ENCODE assay signal across 18 cellular contexts in the genomic region with DNA sequence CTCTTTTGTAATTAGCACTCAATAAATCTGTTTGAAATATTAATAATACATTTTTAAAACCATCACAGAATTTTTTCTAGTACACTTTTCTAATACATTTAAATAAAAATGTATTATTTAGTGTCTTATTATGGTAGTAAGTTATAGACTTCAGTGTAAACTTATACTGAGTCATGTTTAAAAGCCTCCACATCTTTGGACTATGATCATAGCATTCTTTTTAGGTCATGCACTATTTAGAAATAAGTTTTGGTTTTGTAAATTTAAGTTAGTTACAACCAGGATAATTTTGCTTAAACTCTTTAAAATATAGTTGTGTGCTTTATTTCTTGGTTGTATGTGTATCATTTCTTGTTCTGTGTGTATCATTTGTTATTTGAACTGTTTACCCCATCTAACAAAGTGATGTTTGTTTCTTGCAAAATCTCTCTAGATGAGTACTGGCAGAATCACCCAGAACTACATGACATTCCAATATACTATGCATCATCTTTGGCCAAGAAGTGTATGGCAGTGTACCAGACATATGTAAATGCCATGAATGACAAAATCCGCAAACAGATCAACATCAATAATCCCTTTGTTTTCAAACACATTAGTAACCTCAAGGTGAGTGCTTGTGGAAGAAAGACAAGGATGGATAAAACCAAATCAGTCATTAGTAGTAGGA. TPM values are rescaled to one million over a fixed set of nuclear protein-coding genes. Genes with fewer than 3 reads are reported as not detected.
A peak's percentile ranks its signal among the peaks of the same experiment; 100 is the strongest.
DNase-seq lines count a peak whose midpoint lies in the region; ATAC-seq and TF ChIP-seq lines count a peak whose summit lies in the region.
"Had no signal": no experiment of that assay in that cellular context is flagged by ENCODE, and none has a peak within 500 bp of the region (broad histone marks: within the 10 kb centered on the region; RNA-seq: fewer than 3 reads in every experiment).

No MANE protein-coding gene starts in this region.

- peaks cover 44% of the 10 kb centered on the region for H3K36me3 Mint-ChIP-seq in HFFc6 (ENCODE audit: low read depth)

- no peak overlapping the region for H3K18ac ChIP-seq in mesendoderm (ENCODE audit: low read length)

- H3K79me1 ChIP-seq in mesendoderm (ENCODE audit: low read length) = no peaks in the 10 kb centered on the region

- H3K27me3 ChIP-seq in foreskin keratinocyte (no peaks in the 10 kb centered on the region), tibial nerve (no peaks in the 10 kb centered on the region), mesendoderm (ENCODE audit: insufficient read depth, low read length, poor library complexity) (no peaks in the 10 kb centered on the region)
- H3K27me3 ChIP-seq: adrenal gland, upper lobe of left lung had no signal

- H2BK5ac ChIP-seq in mesendoderm (ENCODE audit: low read length) = no peak overlapping the region

- H2BK15ac ChIP-seq in mesendoderm (replicated peaks; ENCODE audit: low read depth) = no peak overlapping the region

- H3K27ac ChIP-seq in caudate nucleus (ENCODE audit: low read depth, low read length) (peak overlapping the region; percentile 64), foreskin keratinocyte (no peak overlapping the region), tibial nerve (peak overlapping the region in 2 of 4 donors; percentile 44 to 61), mesendoderm (ENCODE audit: low read depth, low read length) (no peak overlapping the region)
- H3K27ac ChIP-seq: adrenal gland, coronary artery, KMS-11, upper lobe of left lung had no signal

- no peaks in the 10 kb centered on the region for H3K79me2 ChIP-seq in mesendoderm (ENCODE audit: control insufficient read depth, insufficient read depth, low read length)

- H3K56ac ChIP-seq in mesendoderm (ENCODE audit: low read length) = no peak overlapping the region

- H3K4me1 Mint-ChIP-seq in HFFc6 (ENCODE audit: low read depth) = peaks cover 22% of the 10 kb centered on the region
- H3K4me1 Mint-ChIP-seq: GM23338; naive B cell; stimulated activated memory B cell treated with anti-CD40 and anti-IgM and Interleukin-4, amounts not matched to agents 10 μg/mL and 1 μg/mL and 100 μg/mL, for 72 hours had no signal

- no peaks in the 10 kb centered on the region for H3K9me3 ChIP-seq in tibial nerve
- H3K9me3 ChIP-seq: adrenal gland, upper lobe of left lung had no signal

- DNase-seq in HFFc6 (peak; percentile 51), caudate nucleus (lab: John Stamatoyannopoulos, UW) (no peak), foreskin keratinocyte (peak; percentile 44 to 52), tibial nerve (ENCODE audit: low spot score in 2 of 2) (no peak), NCI-H1694 treated with DMSO at 0.1 percent for 48 hours (lab: John Stamatoyannopoulos, UW) (no peak), mesendoderm (no peak), NCI-H1436 (lab: John Stamatoyannopoulos, UW) (no peak)
- DNase-seq: adrenal gland; naive B cell; NCI-H1417; NCI-H345; NK-92 treated with Interleukin-12 subunit alpha and Interleukin-12 subunit beta, amount 100 ng/mL, for 24 hours; T-cell; upper lobe of left lung had no signal

- WGBS in tibial nerve, 2 donors = 53 to 57% methylated on average over 1 of the region's 1 CpG
- WGBS in mesendoderm (ENCODE audit: extremely low coverage, insufficient coverage, low lambda C conversion rate) = no CpG with 5 or more reads among the region's 1 CpG

- H3K4me3 Mint-ChIP-seq in HFFc6 = no peak overlapping the region
- H3K4me3 Mint-ChIP-seq: GM23338; naive B cell; stimulated activated memory B cell treated with anti-CD40 and anti-IgM and Interleukin-4, amounts not matched to agents 10 μg/mL and 1 μg/mL and 100 μg/mL, for 72 hours; T-cell had no signal

- no peaks in the 10 kb centered on the region for H3K9me3 Mint-ChIP-seq in HFFc6
- H3K9me3 Mint-ChIP-seq: GM23338; naive B cell; stimulated activated memory B cell treated with anti-CD40 and anti-IgM and Interleukin-4, amounts not matched to agents 10 μg/mL and 1 μg/mL and 100 μg/mL, for 72 hours; T-cell had no signal

- no peaks in the 10 kb centered on the region for H3K27me3 Mint-ChIP-seq in HFFc6 (ENCODE audit: insufficient read depth)
- H3K27me3 Mint-ChIP-seq: naive B cell; stimulated activated memory B cell treated with anti-CD40 and anti-IgM and Interleukin-4, amounts not matched to agents 10 μg/mL and 1 μg/mL and 100 μg/mL, for 72 hours; T-cell had no signal

- TF ChIP-seq EP300 in tibial nerve (IDR thresholded peaks at IDR 0.05) = peak; percentile 19 to 22

- TF ChIP-seq CTCF in HFFc6 (IDR thresholded peaks at IDR 0.05) = no peak
- no peak for TF ChIP-seq CTCF in foreskin keratinocyte (conservative IDR thresholded peaks at IDR 0.05)
- TF ChIP-seq CTCF in tibial nerve (IDR thresholded peaks at IDR 0.05) = no peak

- H3K23ac ChIP-seq in mesendoderm (ENCODE audit: low read length) = no peak overlapping the region

- no peak overlapping the region for H2BK120ac ChIP-seq in mesendoderm (ENCODE audit: low read depth, low read length)

- H3K27ac Mint-ChIP-seq in HFFc6 = peak overlapping the region; percentile 92
- H3K27ac Mint-ChIP-seq: GM23338; stimulated activated memory B cell treated with anti-CD40 and anti-IgM and Interleukin-4, amounts not matched to agents 10 μg/mL and 1 μg/mL and 100 μg/mL, for 72 hours; T-cell had no signal

- H4K8ac ChIP-seq in mesendoderm (ENCODE audit: low read depth, low read length) = no peak overlapping the region

- H3K36me3 ChIP-seq in tibial nerve (peaks cover 0 to 86% (median 12%) of the 10 kb centered on the region in 3 donors), mesendoderm (ENCODE audit: control insufficient read depth, insufficient read depth, low read length) (peaks cover 18% of the 10 kb centered on the region)

- H3K4me3 ChIP-seq in tibial nerve (no peak overlapping the region), mesendoderm (ENCODE audit: low read length) (no peak overlapping the region)
- H3K4me3 ChIP-seq: adrenal gland, coronary artery, GM23338, upper lobe of left lung had no signal

- H4K5ac ChIP-seq in mesendoderm (ENCODE audit: low read length) = no peak overlapping the region

- H3K4me1 ChIP-seq in foreskin keratinocyte = no peaks in the 10 kb centered on the region
- peaks cover 0 to 24% (median 2%) of the 10 kb centered on the region in 4 donors for H3K4me1 ChIP-seq in tibial nerve
- no peaks in the 10 kb centered on the region for H3K4me1 ChIP-seq in mesendoderm (ENCODE audit: control insufficient read depth, low read depth, low read length)
- H3K4me1 ChIP-seq: adrenal gland, upper lobe of left lung had no signal

- peak; percentile 19 for ATAC-seq in foreskin keratinocyte
- ATAC-seq: GM23338; stimulated activated memory B cell treated with anti-CD40 and anti-IgM and Interleukin-4, amounts not matched to agents 10 μg/mL and 1 μg/mL and 100 μg/mL, for 72 hours; T-cell had no signal

- no peak overlapping the region for H2AK5ac ChIP-seq in mesendoderm (ENCODE audit: low read length)

- H3K4ac ChIP-seq in mesendoderm (ENCODE audit: low read depth, low read length) = no peak overlapping the region

- no peak overlapping the region for H3K9ac ChIP-seq in mesendoderm (ENCODE audit: low read length)
- H3K9ac ChIP-seq: KMS-11 had no signal

- H3K4me2 ChIP-seq in mesendoderm (ENCODE audit: low read length) = no peak overlapping the region
- H3K4me2 ChIP-seq: GM23338, KMS-11 had no signal

- TF ChIP-seq POLR2A in tibial nerve (IDR thresholded peaks at IDR 0.05) = no peak

RNA-seq across cellular contexts. Expression of a gene that starts 16.7 kb away (rescaled TPM):
- total RNA-seq in HFFc6 (2021; fragmentation: NEBNext Ultra II Directional; extraction: Animal tissue kit (Norgen Biotek cat#: 25700)) = 10 to 100 TPM; 40.6 to 49.8 (median 44.5) TPM
- 59.3 and 60.7 TPM in 2 replicates for total RNA-seq in foreskin keratinocyte
- polyA plus RNA-seq in foreskin keratinocyte = 34.9 and 38.9 TPM in 2 replicates
- 10 to 100 TPM; 18.6 to 43.9 (median 25.0) TPM for total RNA-seq in tibial nerve
- polyA plus RNA-seq in mesendoderm (2013, experiment 1 of 2) = 63.6 TPM
- 63.9 TPM for polyA plus RNA-seq in mesendoderm (2013, experiment 2 of 2)

RNA-seq across cellular contexts. Expression of a gene that starts 16.9 kb away (rescaled TPM):
- 100 to 1,000 TPM; 205 to 238 (median 225) TPM for total RNA-seq in HFFc6 (2021; fragmentation: NEBNext Ultra II Directional; extraction: Animal tissue kit (Norgen Biotek cat#: 25700))
- 75.7 and 90.2 TPM in 2 replicates for total RNA-seq in foreskin keratinocyte
- polyA plus RNA-seq in foreskin keratinocyte = 154 and 195 TPM in 2 replicates
- 10 to 100 TPM; 65.9 to 97.3 (median 89.0) TPM for total RNA-seq in tibial nerve
- 52.6 TPM for polyA plus RNA-seq in mesendoderm (2013, experiment 1 of 2)
- 52.3 TPM for polyA plus RNA-seq in mesendoderm (2013, experiment 2 of 2)

RNA-seq across cellular contexts. Expression of a gene that starts 34.2 kb away (rescaled TPM):
- 10 to 100 TPM; 65.5 to 79.0 (median 71.0) TPM for total RNA-seq in HFFc6 (2021; fragmentation: NEBNext Ultra II Directional; extraction: Animal tissue kit (Norgen Biotek cat#: 25700))
- total RNA-seq in foreskin keratinocyte (62.0 and 71.7 TPM in 2 replicates), tibial nerve (10 to 100 TPM; 41.9 to 55.1 (median 50.9) TPM)
- polyA plus RNA-seq in foreskin keratinocyte = 78.7 and 80.7 TPM in 2 replicates
- polyA plus RNA-seq in mesendoderm (2013, experiment 1 of 2) = 4.4 TPM
- polyA plus RNA-seq in mesendoderm (2013, experiment 2 of 2) = 4.7 TPM

Comparison
In these comparisons a context has a peak if more than half of its experiments do, and no peak if none do; other contexts are left out.
1. DNase-seq: peak in HFFc6 (single experiment) and foreskin keratinocyte (2 of 2); none in caudate nucleus (0 of 61), tibial nerve (0 of 2), NCI-H1694 treated with DMSO at 0.1 percent for 48 hours (single experiment), mesendoderm (single experiment) and NCI-H1436 (single experiment).